Comparison of ENCODE assay signal across 1 cellular context in the genomic region with DNA sequence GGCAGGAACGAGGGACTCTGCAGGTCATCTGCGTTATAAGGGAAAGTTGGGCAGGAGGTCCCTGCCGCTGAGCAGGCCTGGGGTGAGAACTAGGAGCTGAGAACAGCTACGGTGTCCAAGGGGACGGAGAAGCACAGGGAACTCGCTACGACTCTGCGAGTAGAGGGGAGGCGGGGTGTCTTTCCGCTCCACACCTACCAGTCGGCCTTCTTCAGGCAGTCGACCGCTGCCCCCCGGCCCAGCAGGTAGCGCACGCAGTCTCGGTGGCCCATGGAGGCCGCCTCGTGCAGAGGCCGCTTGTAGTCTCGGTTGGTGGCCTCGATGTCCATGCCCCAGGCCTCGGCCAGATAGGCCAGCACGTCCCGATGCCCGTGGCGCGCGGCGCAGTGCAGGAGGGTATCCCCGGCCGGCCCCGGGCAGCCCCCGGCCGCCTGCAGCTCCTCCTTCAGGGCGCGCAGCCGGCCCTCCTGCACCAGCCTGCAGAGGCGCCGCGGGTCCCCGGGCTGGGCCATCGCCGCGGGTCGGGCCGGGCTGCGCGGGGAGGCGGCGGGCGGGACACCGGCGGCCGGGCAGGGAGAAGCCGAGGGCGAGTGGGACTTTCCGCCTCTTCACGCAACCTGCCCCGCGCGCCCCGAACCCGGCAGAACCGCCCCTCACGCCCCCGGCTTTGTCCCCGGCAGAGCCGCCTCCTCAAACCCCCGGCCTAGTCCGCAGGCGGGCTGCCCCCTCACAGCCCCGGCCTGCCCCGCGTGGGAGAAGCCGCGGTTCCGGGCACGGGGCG.
TF ChIP-seq lines count a peak whose summit lies in the region.

No MANE protein-coding gene starts in this region.

TF ChIP-seq in HCT116, 20 proteins besides CTCF, POLR2A, EP300 and RAD21 (continued from another document):
- TF ChIP-seq ZBTB33 (IDR thresholded peaks at IDR 0.05; ENCODE audit: extremely low read depth, insufficient replicate concordance, low read length) (no peak), EZH2 (IDR thresholded peaks at IDR 0.05) (no peak), JUND (IDR thresholded peaks at IDR 0.05) (no peak), SRF (IDR thresholded peaks at IDR 0.05; ENCODE audit: low read depth) (no peak), REST (IDR thresholded peaks at IDR 0.05; ENCODE audit: low read depth) (no peak), EGR1 (IDR thresholded peaks at IDR 0.05; ENCODE audit: low read depth) (no peak)
